11 cellular contexts compared by ENCODE assay signal in genomic region chr1:53121319-53122172, GRCh38. TPM values are rescaled to one million over a fixed set of nuclear protein-coding genes. Genes with fewer than 3 reads are reported as not detected.
A peak's percentile ranks its signal among the peaks of the same experiment; 100 is the strongest.
DNase-seq lines count a peak whose midpoint lies in the region; ATAC-seq and TF ChIP-seq lines count a peak whose summit lies in the region.
"Had no signal": no experiment of that assay in that cellular context is flagged by ENCODE, and none has a peak within 500 bp of the region (broad histone marks: within the 10 kb centered on the region; RNA-seq: fewer than 3 reads in every experiment).

No MANE protein-coding gene starts in this region.

- H3K27ac Mint-ChIP-seq in osteocyte (ENCODE audit: unreplicated experiment): no peak overlapping the region

- H3K9ac ChIP-seq in smooth muscle cell (ENCODE audit: low read depth): no peak overlapping the region

- H3K9me3 Mint-ChIP-seq in osteocyte (ENCODE audit: unreplicated experiment): no peaks in the 10 kb centered on the region

- peaks cover 40% of the 10 kb centered on the region for H3K4me1 Mint-ChIP-seq in osteocyte (ENCODE audit: unreplicated experiment)

- H3K27me3 ChIP-seq in foreskin keratinocyte (peaks cover 34% of the 10 kb centered on the region), smooth muscle cell (ENCODE audit: low read depth) (peaks cover 21% of the 10 kb centered on the region)

- H3K4me3 ChIP-seq in skin epidermis: no peak overlapping the region
- H3K4me3 ChIP-seq in smooth muscle cell: no peak overlapping the region
- H3K4me3 ChIP-seq: lower lobe of right lung had no signal

- WGBS in smooth muscle cell (ENCODE audit: low lambda C conversion rate): 51% methylated on average over 15 of the region's 18 CpGs

- no peak overlapping the region for H2AFZ ChIP-seq in smooth muscle cell (ENCODE audit: low read depth)

- no peaks in the 10 kb centered on the region for H3K27me3 Mint-ChIP-seq in osteocyte (ENCODE audit: unreplicated experiment)

- no peaks in the 10 kb centered on the region for H3K36me3 Mint-ChIP-seq in osteocyte (ENCODE audit: unreplicated experiment)

- H3K27ac ChIP-seq in foreskin keratinocyte: no peak overlapping the region
- H3K27ac ChIP-seq in skin epidermis: peak overlapping the region in 17 of 21 experiments; percentile 34 to 91 (median 70)
- no peak overlapping the region for H3K27ac ChIP-seq in smooth muscle cell (ENCODE audit: low read depth)
- H3K27ac ChIP-seq: 22Rv1 had no signal

- no peak for TF ChIP-seq CTCF in foreskin keratinocyte (conservative IDR thresholded peaks at IDR 0.05)
- no peak for TF ChIP-seq CTCF in smooth muscle cell (IDR thresholded peaks at IDR 0.05; ENCODE audit: borderline replicate concordance, insufficient read depth, poor library complexity, severe bottlenecking)
- no peak for TF ChIP-seq CTCF in osteocyte (IDR thresholded peaks at IDR 0.05)

- DNase-seq in DMS53 (lab: John Stamatoyannopoulos, UW) (peak; percentile 34), DMS53 treated with DMSO at 0.1 percent for 48 hours (lab: John Stamatoyannopoulos, UW; ENCODE audit: unreplicated experiment) (no peak), NCI-H69 (lab: John Stamatoyannopoulos, UW) (peak; percentile 94), foreskin keratinocyte (no peak), smooth muscle cell (lab: John Stamatoyannopoulos, UW; ENCODE audit: unreplicated experiment) (no peak), osteocyte (ENCODE audit: extremely low spot score, unreplicated experiment) (no peak), cerebellar cortex (ENCODE audit: low spot score) (no peak)
- DNase-seq: lower lobe of right lung had no signal

- no peaks in the 10 kb centered on the region for H4K20me1 ChIP-seq in smooth muscle cell (ENCODE audit: low read depth)

- H3K79me2 ChIP-seq in smooth muscle cell (ENCODE audit: low read depth): no peaks in the 10 kb centered on the region

- ATAC-seq in foreskin keratinocyte: peak; percentile 10

- no peaks in the 10 kb centered on the region for H3K9me3 ChIP-seq in smooth muscle cell (replicated peaks; ENCODE audit: low read depth)
- H3K9me3 ChIP-seq: lower lobe of right lung had no signal

- H3K36me3 ChIP-seq in smooth muscle cell (ENCODE audit: low read depth): no peaks in the 10 kb centered on the region
- H3K36me3 ChIP-seq: lower lobe of right lung had no signal

- H3K4me2 ChIP-seq in smooth muscle cell: no peak overlapping the region

- no peak overlapping the region for H3K4me3 Mint-ChIP-seq in osteocyte (ENCODE audit: unreplicated experiment)

- H3K4me1 ChIP-seq in foreskin keratinocyte (no peaks in the 10 kb centered on the region), smooth muscle cell (ENCODE audit: low read depth) (peaks cover 6% of the 10 kb centered on the region)

- no peaks in the 10 kb centered on the region for H3F3A ChIP-seq in smooth muscle cell (ENCODE audit: low read depth)

RNA-seq across cellular contexts. Expression of gene SLC1A7, which starts 20.9 kb away (rescaled TPM):
- total RNA-seq in foreskin keratinocyte (not detected in 2 replicates), smooth muscle cell (not detected in 2 replicates), osteocyte (not detected in 2 replicates)
- polyA plus RNA-seq in foreskin keratinocyte (not detected in 2 replicates), smooth muscle cell (0.05 and 0.53 TPM in 2 replicates)
- total RNA-seq: cerebellum had no signal

RNA-seq across cellular contexts. Expression of gene PODN, which starts 59.5 kb away (rescaled TPM):
- total RNA-seq in foreskin keratinocyte (not detected in 2 replicates), smooth muscle cell (0.27 TPM in 1 of 2 replicates, not detected in the other), osteocyte (6.5 and 6.6 TPM in 2 replicates)
- polyA plus RNA-seq in foreskin keratinocyte (not detected in 2 replicates), smooth muscle cell (0.45 and 1.1 TPM in 2 replicates)

Comparison
In these comparisons a context has a peak if more than half of its experiments do, and no peak if none do; other contexts are left out.
1. DNase-seq: peak in DMS53 (single experiment) and NCI-H69 (single experiment); none in DMS53 treated with DMSO at 0.1 percent for 48 hours (single experiment), foreskin keratinocyte (0 of 2), smooth muscle cell (single experiment), osteocyte (single experiment) and cerebellar cortex (single experiment).
2. H3K27ac ChIP-seq: peak in skin epidermis (17 of 21); none in foreskin keratinocyte (single experiment) and smooth muscle cell (single experiment).